1 cellular context compared by ENCODE assay signal in the genomic region with DNA sequence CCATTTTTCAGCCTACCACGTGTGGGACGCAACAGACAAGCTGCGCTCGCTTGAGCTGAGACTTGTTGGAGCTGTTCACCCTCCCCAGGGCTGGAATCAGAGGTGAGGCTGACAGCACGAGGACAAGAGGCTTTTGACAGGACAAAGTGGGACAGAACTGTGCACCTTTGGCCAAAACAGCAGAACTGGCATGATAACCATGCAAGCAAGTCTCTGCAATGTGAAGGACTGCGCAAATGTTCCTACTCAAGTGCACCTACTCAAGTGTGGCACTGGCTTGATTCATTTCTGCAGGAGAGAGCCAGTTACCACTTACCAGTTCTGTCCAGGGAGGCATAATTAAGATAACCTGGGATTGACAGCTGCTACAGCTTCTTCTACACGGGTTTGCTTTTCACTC.
TF ChIP-seq lines count a peak whose summit lies in the region.

No MANE protein-coding gene starts in this region.

TF ChIP-seq in GM23338, 12 proteins besides CTCF, POLR2A, EP300 and RAD21 (continued from another document):
- TF ChIP-seq, protein P1, sequence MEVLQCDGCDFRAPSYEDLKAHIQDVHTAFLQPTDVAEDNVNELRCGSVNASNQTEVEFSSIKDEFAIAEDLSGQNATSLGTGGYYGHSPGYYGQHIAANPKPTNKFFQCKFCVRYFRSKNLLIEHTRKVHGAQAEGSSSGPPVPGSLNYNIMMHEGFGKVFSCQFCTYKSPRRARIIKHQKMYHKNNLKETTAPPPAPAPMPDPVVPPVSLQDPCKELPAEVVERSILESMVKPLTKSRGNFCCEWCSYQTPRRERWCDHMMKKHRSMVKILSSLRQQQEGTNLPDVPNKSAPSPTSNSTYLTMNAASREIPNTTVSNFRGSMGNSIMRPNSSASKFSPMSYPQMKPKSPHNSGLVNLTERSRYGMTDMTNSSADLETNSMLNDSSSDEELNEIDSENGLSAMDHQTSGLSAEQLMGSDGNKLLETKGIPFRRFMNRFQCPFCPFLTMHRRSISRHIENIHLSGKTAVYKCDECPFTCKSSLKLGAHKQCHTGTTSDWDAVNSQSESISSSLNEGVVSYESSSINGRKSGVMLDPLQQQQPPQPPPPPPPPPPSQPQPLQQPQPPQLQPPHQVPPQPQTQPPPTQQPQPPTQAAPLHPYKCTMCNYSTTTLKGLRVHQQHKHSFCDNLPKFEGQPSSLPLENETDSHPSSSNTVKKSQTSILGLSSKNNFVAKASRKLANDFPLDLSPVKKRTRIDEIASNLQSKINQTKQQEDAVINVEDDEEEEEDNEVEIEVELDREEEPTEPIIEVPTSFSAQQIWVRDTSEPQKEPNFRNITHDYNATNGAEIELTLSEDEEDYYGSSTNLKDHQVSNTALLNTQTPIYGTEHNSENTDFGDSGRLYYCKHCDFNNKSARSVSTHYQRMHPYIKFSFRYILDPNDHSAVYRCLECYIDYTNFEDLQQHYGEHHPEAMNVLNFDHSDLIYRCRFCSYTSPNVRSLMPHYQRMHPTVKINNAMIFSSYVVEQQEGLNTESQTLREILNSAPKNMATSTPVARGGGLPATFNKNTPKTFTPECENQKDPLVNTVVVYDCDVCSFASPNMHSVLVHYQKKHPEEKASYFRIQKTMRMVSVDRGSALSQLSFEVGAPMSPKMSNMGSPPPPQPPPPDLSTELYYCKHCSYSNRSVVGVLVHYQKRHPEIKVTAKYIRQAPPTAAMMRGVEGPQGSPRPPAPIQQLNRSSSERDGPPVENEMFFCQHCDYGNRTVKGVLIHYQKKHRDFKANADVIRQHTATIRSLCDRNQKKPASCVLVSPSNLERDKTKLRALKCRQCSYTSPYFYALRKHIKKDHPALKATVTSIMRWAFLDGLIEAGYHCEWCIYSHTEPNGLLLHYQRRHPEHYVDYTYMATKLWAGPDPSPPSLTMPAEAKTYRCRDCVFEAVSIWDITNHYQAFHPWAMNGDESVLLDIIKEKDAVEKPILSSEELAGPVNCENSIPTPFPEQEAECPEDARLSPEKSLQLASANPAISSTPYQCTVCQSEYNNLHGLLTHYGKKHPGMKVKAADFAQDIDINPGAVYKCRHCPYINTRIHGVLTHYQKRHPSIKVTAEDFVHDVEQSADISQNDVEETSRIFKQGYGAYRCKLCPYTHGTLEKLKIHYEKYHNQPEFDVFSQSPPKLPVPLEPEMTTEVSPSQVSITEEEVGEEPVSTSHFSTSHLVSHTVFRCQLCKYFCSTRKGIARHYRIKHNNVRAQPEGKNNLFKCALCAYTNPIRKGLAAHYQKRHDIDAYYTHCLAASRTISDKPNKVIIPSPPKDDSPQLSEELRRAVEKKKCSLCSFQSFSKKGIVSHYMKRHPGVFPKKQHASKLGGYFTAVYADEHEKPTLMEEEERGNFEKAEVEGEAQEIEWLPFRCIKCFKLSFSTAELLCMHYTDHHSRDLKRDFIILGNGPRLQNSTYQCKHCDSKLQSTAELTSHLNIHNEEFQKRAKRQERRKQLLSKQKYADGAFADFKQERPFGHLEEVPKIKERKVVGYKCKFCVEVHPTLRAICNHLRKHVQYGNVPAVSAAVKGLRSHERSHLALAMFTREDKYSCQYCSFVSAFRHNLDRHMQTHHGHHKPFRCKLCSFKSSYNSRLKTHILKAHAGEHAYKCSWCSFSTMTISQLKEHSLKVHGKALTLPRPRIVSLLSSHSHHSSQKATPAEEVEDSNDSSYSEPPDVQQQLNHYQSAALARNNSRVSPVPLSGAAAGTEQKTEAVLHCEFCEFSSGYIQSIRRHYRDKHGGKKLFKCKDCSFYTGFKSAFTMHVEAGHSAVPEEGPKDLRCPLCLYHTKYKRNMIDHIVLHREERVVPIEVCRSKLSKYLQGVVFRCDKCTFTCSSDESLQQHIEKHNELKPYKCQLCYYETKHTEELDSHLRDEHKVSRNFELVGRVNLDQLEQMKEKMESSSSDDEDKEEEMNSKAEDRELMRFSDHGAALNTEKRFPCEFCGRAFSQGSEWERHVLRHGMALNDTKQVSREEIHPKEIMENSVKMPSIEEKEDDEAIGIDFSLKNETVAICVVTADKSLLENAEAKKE (CRISPR knock-in tag; IDR thresholded peaks at IDR 0.05) = no peak
- TF ChIP-seq, protein P2, sequence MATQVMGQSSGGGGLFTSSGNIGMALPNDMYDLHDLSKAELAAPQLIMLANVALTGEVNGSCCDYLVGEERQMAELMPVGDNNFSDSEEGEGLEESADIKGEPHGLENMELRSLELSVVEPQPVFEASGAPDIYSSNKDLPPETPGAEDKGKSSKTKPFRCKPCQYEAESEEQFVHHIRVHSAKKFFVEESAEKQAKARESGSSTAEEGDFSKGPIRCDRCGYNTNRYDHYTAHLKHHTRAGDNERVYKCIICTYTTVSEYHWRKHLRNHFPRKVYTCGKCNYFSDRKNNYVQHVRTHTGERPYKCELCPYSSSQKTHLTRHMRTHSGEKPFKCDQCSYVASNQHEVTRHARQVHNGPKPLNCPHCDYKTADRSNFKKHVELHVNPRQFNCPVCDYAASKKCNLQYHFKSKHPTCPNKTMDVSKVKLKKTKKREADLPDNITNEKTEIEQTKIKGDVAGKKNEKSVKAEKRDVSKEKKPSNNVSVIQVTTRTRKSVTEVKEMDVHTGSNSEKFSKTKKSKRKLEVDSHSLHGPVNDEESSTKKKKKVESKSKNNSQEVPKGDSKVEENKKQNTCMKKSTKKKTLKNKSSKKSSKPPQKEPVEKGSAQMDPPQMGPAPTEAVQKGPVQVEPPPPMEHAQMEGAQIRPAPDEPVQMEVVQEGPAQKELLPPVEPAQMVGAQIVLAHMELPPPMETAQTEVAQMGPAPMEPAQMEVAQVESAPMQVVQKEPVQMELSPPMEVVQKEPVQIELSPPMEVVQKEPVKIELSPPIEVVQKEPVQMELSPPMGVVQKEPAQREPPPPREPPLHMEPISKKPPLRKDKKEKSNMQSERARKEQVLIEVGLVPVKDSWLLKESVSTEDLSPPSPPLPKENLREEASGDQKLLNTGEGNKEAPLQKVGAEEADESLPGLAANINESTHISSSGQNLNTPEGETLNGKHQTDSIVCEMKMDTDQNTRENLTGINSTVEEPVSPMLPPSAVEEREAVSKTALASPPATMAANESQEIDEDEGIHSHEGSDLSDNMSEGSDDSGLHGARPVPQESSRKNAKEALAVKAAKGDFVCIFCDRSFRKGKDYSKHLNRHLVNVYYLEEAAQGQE (IDR thresholded peaks at IDR 0.05; ENCODE audit: unreplicated experiment) = no peak
- TF ChIP-seq POLR2AphosphoS5 (IDR thresholded peaks at IDR 0.05; ENCODE audit: low read depth) = no peak
- no peak for TF ChIP-seq EZH2phosphoT487 (IDR thresholded peaks at IDR 0.05; ENCODE audit: unreplicated experiment)
- TF ChIP-seq JUNB (IDR thresholded peaks at IDR 0.05; ENCODE audit: unreplicated experiment) = no peak
- TF ChIP-seq ZNF114 (CRISPR knock-in tag; IDR thresholded peaks at IDR 0.05) = no peak
